Comparison of ENCODE assay signal across 8 cellular contexts in genomic region chr10:46565591-46566332, GRCh38. TPM values are rescaled to one million over a fixed set of nuclear protein-coding genes. Genes with fewer than 3 reads are reported as not detected.
A peak's percentile ranks its signal among the peaks of the same experiment; 100 is the strongest.
DNase-seq lines count a peak whose midpoint lies in the region; ATAC-seq, FAIRE-seq and TF ChIP-seq lines count a peak whose summit lies in the region.
"Not testable (repeated sequence)": the region's sequence is repeated elsewhere in the genome, so short reads cannot be mapped to it uniquely, and the experiment has no call there.

No MANE protein-coding gene starts in this region.

- H3K4me1 Mint-ChIP-seq in osteocyte (ENCODE audit: unreplicated experiment): not testable (repeated sequence)

- not testable (repeated sequence) for H3K27ac Mint-ChIP-seq in osteocyte (ENCODE audit: unreplicated experiment)

- H3K4me1 ChIP-seq in adipocyte (ENCODE audit: control insufficient read depth, insufficient read depth, low read length): not testable (repeated sequence)

- H3K4me3 Mint-ChIP-seq in osteocyte (ENCODE audit: unreplicated experiment): not testable (repeated sequence)

- not testable (repeated sequence) for H3K36me3 Mint-ChIP-seq in osteocyte (ENCODE audit: unreplicated experiment)

- H3K27me3 Mint-ChIP-seq in osteocyte (ENCODE audit: unreplicated experiment): not testable (repeated sequence)

- not testable (repeated sequence) for H3K4me3 ChIP-seq in GM12864 (ENCODE audit: low read depth, low read length); adipocyte (ENCODE audit: low read length)

- FAIRE-seq in urothelium cell line (lab: Jason Lieb, UNC): peak; percentile 91

- H3K36me3 ChIP-seq in adipocyte (ENCODE audit: control insufficient read depth, insufficient read depth, low read length, severe bottlenecking): not testable (repeated sequence)

- not testable (repeated sequence) for H3K9ac ChIP-seq in adipocyte (ENCODE audit: low read length)

- TF ChIP-seq CTCF in GM12864 (IDR thresholded peaks at IDR 0.05; ENCODE audit: low read depth, low read length, missing control alignments) (peak; percentile 67), osteocyte (IDR thresholded peaks at IDR 0.05) (peak; percentile 79)

- H3K27me3 ChIP-seq in adipocyte (replicated peaks; ENCODE audit: control insufficient read depth, insufficient read depth, low read length): not testable (repeated sequence)

- intact Hi-C loops in head of caudate nucleus (cut with DNase I): not testable (repeated sequence)

- not testable (repeated sequence) for H3K9me3 Mint-ChIP-seq in osteocyte (ENCODE audit: unreplicated experiment)

- peak; percentile 66 for ATAC-seq in HG02623 (IDR thresholded peaks at IDR 0.05; ENCODE audit: unreplicated experiment)

- DNase-seq in GM12864 (ENCODE audit: low read depth): peak; percentile 7
- peak; percentile 44 for DNase-seq in NCI-H1105 treated with DMSO at 0.1 percent for 48 hours (lab: John Stamatoyannopoulos, UW)
- peak in 4 of 5 donors; percentile 19 to 44 (median 26) for DNase-seq in T-helper 1 cell
- peak; percentile 82 for DNase-seq in adipocyte (ENCODE audit: low read depth)
- peak; percentile 18 to 86 (median 70) for DNase-seq in head of caudate nucleus
- peak; percentile 88 for DNase-seq in osteocyte (ENCODE audit: extremely low spot score, unreplicated experiment)
- DNase-seq in urothelium cell line (ENCODE audit: low spot score): not testable (repeated sequence)

- not testable (repeated sequence) for H3K9me3 ChIP-seq in adipocyte (ENCODE audit: control insufficient read depth, low read length)

RNA-seq across cellular contexts. Expression of gene GPRIN2, which starts 9.3 kb away (rescaled TPM):
- 2.5 and 3.4 TPM in 2 replicates for total RNA-seq in osteocyte

RNA-seq across cellular contexts. Expression of gene SYT15, which starts 13.2 kb away (rescaled TPM):
- 10.3 and 12.5 TPM in 2 replicates for total RNA-seq in osteocyte
